22 cellular contexts compared by ENCODE assay signal in the genomic region with DNA sequence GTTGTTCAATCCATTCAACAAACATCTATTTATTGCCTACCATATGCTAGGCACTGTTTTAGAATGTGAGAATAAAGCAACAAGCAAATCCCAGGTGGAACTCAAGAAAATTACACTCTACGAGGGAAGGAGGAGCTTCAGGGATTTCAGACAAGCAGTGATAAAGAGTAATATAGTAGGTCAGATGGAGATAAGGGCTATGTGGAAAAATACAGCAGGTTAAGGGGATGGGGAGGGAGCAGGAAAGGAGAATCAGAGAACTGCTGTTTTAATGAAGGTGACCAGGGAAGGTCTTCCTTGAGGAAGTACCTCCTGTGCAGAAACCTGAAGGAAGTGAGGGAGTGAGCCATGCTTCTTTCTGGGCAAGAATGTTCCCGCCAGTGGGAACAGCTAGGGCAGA. TPM values are rescaled to one million over a fixed set of nuclear protein-coding genes. Genes with fewer than 3 reads are reported as not detected.
DNase-seq lines count a peak whose midpoint lies in the region; ATAC-seq, FAIRE-seq and TF ChIP-seq lines count a peak whose summit lies in the region.
"Had no signal": no experiment of that assay in that cellular context is flagged by ENCODE, and none has a peak within 500 bp of the region (broad histone marks: within the 10 kb centered on the region; RNA-seq: fewer than 3 reads in every experiment).

No MANE protein-coding gene starts in this region.

- H3K4me3 ChIP-seq in A549 (no peak overlapping the region), IMR-90 (ENCODE audit: insufficient read depth, low read depth, low read length) (no peak overlapping the region), hepatocyte (no peak overlapping the region), mucosa of descending colon (no peak overlapping the region)
- H3K4me3 ChIP-seq: BLaER1, GM23248, HAP-1 had no signal

- H2BK15ac ChIP-seq in IMR-90 (ENCODE audit: low read depth, low read length) = 0 out of 3 replicates have a peak overlapping the region, but pooled peaks have one; percentile 48

- peak overlapping the region; percentile 34; the same call in 1 of the 2 replicates for H2BK20ac ChIP-seq in IMR-90 (ENCODE audit: low read depth, low read length)

- H3K36me3 ChIP-seq in IMR-90 (ENCODE audit: control insufficient read depth, insufficient read depth, low read length) (no peaks in the 10 kb centered on the region), hepatocyte (replicated peaks; ENCODE audit: insufficient read depth, low read depth) (no peaks in the 10 kb centered on the region), mucosa of descending colon (ENCODE audit: low read depth) (no peaks in the 10 kb centered on the region)
- H3K36me3 ChIP-seq: BLaER1, HAP-1 had no signal

- H3K9ac ChIP-seq in IMR-90 (ENCODE audit: low read depth, low read length) = no peak overlapping the region
- H3K9ac ChIP-seq: BLaER1, GM23248 had no signal

- no peak overlapping the region for H3K18ac ChIP-seq in IMR-90 (ENCODE audit: low read depth, low read length)

- H3K27me3 ChIP-seq in IMR-90 (ENCODE audit: control insufficient read depth, insufficient read depth, low read length) (no peaks in the 10 kb centered on the region; the same call in 1 of the 2 replicates), hepatocyte (no peaks in the 10 kb centered on the region)
- H3K27me3 ChIP-seq: BLaER1 had no signal

- peak overlapping the region; percentile 59 for H2BK120ac ChIP-seq in IMR-90 (ENCODE audit: low read depth, low read length)

- no peak for TF ChIP-seq EP300 in A549 (IDR thresholded peaks at IDR 0.05)

- no peak overlapping the region for H3K14ac ChIP-seq in IMR-90 (replicated peaks; ENCODE audit: low read depth, low read length)

- CTCF ChIA-PET in A549 (lab: Yijun Ruan, JAX) (no interaction called here), IMR-90 (lab: Yijun Ruan, JAX) (no interaction called here), GM10248 (lab: Yijun Ruan, JAX) (no interaction called here)

- TF ChIP-seq RAD21 in A549 (conservative IDR thresholded peaks at IDR 0.05 in 1 of 2, IDR thresholded peaks at IDR 0.05 in 1 of 2) (no peak), IMR-90 (IDR thresholded peaks at IDR 0.05; ENCODE audit: low read length) (no peak)

- H3K56ac ChIP-seq in IMR-90 (ENCODE audit: extremely low read depth, insufficient read depth, low read length) = no peak overlapping the region

- H3K4me1 ChIP-seq in A549 (peaks cover 8% of the 10 kb centered on the region; the same call in 2 of the 3 replicates), IMR-90 (ENCODE audit: control insufficient read depth, insufficient read depth, low read length) (peaks cover 1% of the 10 kb centered on the region; the same call in 1 of the 2 replicates), hepatocyte (ENCODE audit: insufficient read depth) (no peaks in the 10 kb centered on the region), mucosa of descending colon (ENCODE audit: low read depth) (peaks cover 11% of the 10 kb centered on the region)
- H3K4me1 ChIP-seq: BLaER1, HAP-1 had no signal

- in situ Hi-C loops in IMR-90 (cut with MboI; ENCODE audit: low sequenced_read_pairs) = no loop called here
- in situ Hi-C loops in ACHN (cut with HindIII; ENCODE audit: low pct_ligation_motif_present, low pct_unique_long_range_greater_than_20kb, low sequenced_read_pairs) = no loop called here

- TF ChIP-seq CTCF in A549 (IDR thresholded peaks at IDR 0.05) = no peak
- no peak for TF ChIP-seq CTCF in IMR-90 (conservative IDR thresholded peaks at IDR 0.05; ENCODE audit: low read depth, low read length)
- no peak for TF ChIP-seq CTCF in hepatocyte (IDR thresholded peaks at IDR 0.05; ENCODE audit: poor library complexity)
- TF ChIP-seq CTCF in mucosa of descending colon (IDR thresholded peaks at IDR 0.05) = no peak
- no peak for TF ChIP-seq CTCF in GM10248 (IDR thresholded peaks at IDR 0.05; ENCODE audit: control extremely low read depth, extremely low read depth, low read depth, missing control alignments)

- no TSS peak for BruUV-seq in IMR-90 (replicated peaks; lab: Mats Ljungman, UMichigan)

- no peak overlapping the region for H4K91ac ChIP-seq in IMR-90 (ENCODE audit: insufficient read depth, low read depth, low read length)

- H3K9me3 ChIP-seq in A549 = no peaks in the 10 kb centered on the region
- H3K9me3 ChIP-seq in IMR-90 (ENCODE audit: control insufficient read depth, insufficient read depth, low read length) = no peaks in the 10 kb centered on the region
- no peaks in the 10 kb centered on the region for H3K9me3 ChIP-seq in hepatocyte (ENCODE audit: low read depth)
- no peaks in the 10 kb centered on the region for H3K9me3 ChIP-seq in mucosa of descending colon
- H3K9me3 ChIP-seq: BLaER1, HAP-1 had no signal

- peak overlapping the region; percentile 15; the same call in 1 of the 2 replicates for H2AK5ac ChIP-seq in IMR-90 (ENCODE audit: low read depth, low read length)

- POLR2A ChIA-PET in A549 (lab: Yijun Ruan, JAX) (no interaction called here), IMR-90 (lab: Charles Lee; ENCODE audit: unreplicated experiment) (no interaction called here), GM10248 (lab: Yijun Ruan, JAX) (no interaction called here)

- no peak overlapping the region for H4K5ac ChIP-seq in IMR-90 (ENCODE audit: low read depth, low read length)

- H2AFZ ChIP-seq in IMR-90 (replicated peaks; ENCODE audit: low read length, poor library complexity) = no peak overlapping the region
- no peak overlapping the region for H2AFZ ChIP-seq in hepatocyte
- H2AFZ ChIP-seq: GM23248 had no signal

- no peak for DNase-seq in A549 (ENCODE audit: low read depth in 1 of 2, low spot score in 1 of 2)
- DNase-seq in IMR-90 = no peak
- DNase-seq in hepatocyte (ENCODE audit: low spot score) = no peak
- DNase-seq in mucosa of descending colon = no peak
- DNase-seq in cardiac septum (ENCODE audit: low spot score) = no peak
- DNase-seq in GM10248 (ENCODE audit: extremely low spot score) = no peak
- no peak for DNase-seq in 8988T
- DNase-seq in ACHN = no peak
- DNase-seq: CD4-positive, CD25-positive, alpha-beta regulatory T cell; CD8-positive, alpha-beta T cell; DMS 273 treated with DMSO at 0.1 percent for 48 hours; DMS79 treated with DMSO at 0.1 percent for 48 hours; GF-D8; GM23248; HFFc6 had no signal

- H3K79me1 ChIP-seq in IMR-90 (ENCODE audit: low read depth in 1 of 2, low read length in 2 of 2) = no peaks in the 10 kb centered on the region

- H3K9me1 ChIP-seq in IMR-90 (ENCODE audit: insufficient read depth, low read length) = peaks cover 6% of the 10 kb centered on the region

- ATAC-seq in A549 = no peak
- ATAC-seq in IMR-90 (ENCODE audit: low read depth) = no peak
- ATAC-seq in mucosa of descending colon = peak; percentile 57
- ATAC-seq: CD8-positive, alpha-beta T cell had no signal

- H3K79me2 ChIP-seq in hepatocyte = no peaks in the 10 kb centered on the region

- no peak overlapping the region for H3K23ac ChIP-seq in IMR-90 (ENCODE audit: low read depth, low read length)

- peak overlapping the region in 1 of 2 experiments; percentile 4; a peak in 1 of 4 replicates for H4K8ac ChIP-seq in IMR-90 (ENCODE audit: low read depth in 2 of 2, low read length in 2 of 2)

- H2BK5ac ChIP-seq in IMR-90 (ENCODE audit: low read depth, low read length, poor library complexity, severe bottlenecking) = no peak overlapping the region

- dilution Hi-C loops in IMR-90 (cut with HindIII; ENCODE audit: low sequenced_read_pairs, unreplicated experiment) = no loop called here

- no peaks in the 10 kb centered on the region for H3K9me2 ChIP-seq in hepatocyte (replicated peaks; ENCODE audit: insufficient read depth)

- peak overlapping the region; percentile 33 for H3K4ac ChIP-seq in IMR-90 (ENCODE audit: low read depth, low read length)

- H4K20me1 ChIP-seq in IMR-90 (ENCODE audit: insufficient read depth, low read length) (no peaks in the 10 kb centered on the region), hepatocyte (ENCODE audit: insufficient read depth, poor library complexity, severe bottlenecking) (no peaks in the 10 kb centered on the region)
- H4K20me1 ChIP-seq: BLaER1 had no signal

- FAIRE-seq in A549 (lab: Jason Lieb, UNC) = peak; percentile 59
- FAIRE-seq: D721Med, GM12892, H54 had no signal

- intact Hi-C loops in IMR-90 (cut with micrococcal nuclease) (no loop called here), mucosa of descending colon (cut with DNase I, micrococcal nuclease) (no loop called here), cardiac septum (cut with DNase I) (no loop called here)

- H3K4me2 ChIP-seq in A549 (no peak overlapping the region), IMR-90 (ENCODE audit: low read depth, low read length) (no peak overlapping the region), hepatocyte (no peak overlapping the region)
- H3K4me2 ChIP-seq: BLaER1 had no signal

- TF ChIP-seq POLR2A in A549 (IDR thresholded peaks at IDR 0.05; ENCODE audit: low read length) = no peak
- TF ChIP-seq POLR2A in IMR-90 (IDR thresholded peaks at IDR 0.05; ENCODE audit: low read depth, low read length) = no peak

- WGBS in A549 (ENCODE audit: missing lambda C conversion rate) = 64% methylated on average over 2 of the region's 2 CpGs
- WGBS in IMR-90 (ENCODE audit: extremely low coverage in 2 of 2, insufficient read length in 1 of 2), 2 experiments = 57% methylated on average over 1 of the region's 2 CpGs; no CpG with 5 or more reads in 1 of the 2 experiments
- 60% methylated on average over 2 of the region's 2 CpGs for WGBS in hepatocyte (ENCODE audit: low lambda C conversion rate, missing lambda C conversion rate)

- no peak overlapping the region for H2AK9ac ChIP-seq in IMR-90 (replicated peaks; ENCODE audit: low read depth, low read length, poor library complexity)

- no peak overlapping the region for H3K27ac ChIP-seq in A549
- no peak overlapping the region for H3K27ac ChIP-seq in IMR-90 (ENCODE audit: insufficient read depth, low read length)
- H3K27ac ChIP-seq in hepatocyte = peak overlapping the region; percentile 45
- H3K27ac ChIP-seq: 22Rv1, BLaER1, C4-2B, GM23248 had no signal

TF ChIP-seq in A549, 52 proteins besides CTCF, POLR2A, EP300 and RAD21 (continues in another document):
- no peak for TF ChIP-seq NR3C1 (IDR thresholded peaks at IDR 0.05)
- no peak for TF ChIP-seq SREBF2 (IDR thresholded peaks at IDR 0.05)

TF ChIP-seq in IMR-90, 13 proteins besides CTCF, POLR2A, EP300 and RAD21 (continues in another document):
- no peak for TF ChIP-seq SMC3 (IDR thresholded peaks at IDR 0.05; ENCODE audit: low read depth, low read length)
- TF ChIP-seq RFX5 (IDR thresholded peaks at IDR 0.05; ENCODE audit: low read depth, low read length) = no peak

RNA-seq across cellular contexts. Expression of gene NEO1, which starts 47.2 kb away (rescaled TPM):
- 29.1 and 40.6 TPM in 2 replicates for polyA plus RNA-seq in A549 (2011; rRNA removed)
- polyA plus RNA-seq in A549 (2012; cell fraction: cytosol; rRNA removed) = 14.9 and 16.2 TPM in 2 replicates
- polyA plus RNA-seq in A549 (2012; cell fraction: nucleus; rRNA removed) = 37.6 and 39.2 TPM in 2 replicates
- 26.8 to 35.1 TPM (median 30.3 TPM) in 3 replicates for polyA plus RNA-seq in A549 (2017; fragmentation: RNase III; extraction: RNeasy Plus Mini Kit Qiagen cat#74134 plus additional on column Dnase treatment)
- polyA minus RNA-seq in A549 (2011; rRNA and poly(A)+ RNA removed) = 48.4 and 58.4 TPM in 2 replicates
- total RNA-seq in IMR-90 (2012; rRNA removed) = 16.3 and 18.3 TPM in 2 replicates
- 18.5 and 19.3 TPM in 2 replicates for polyA plus RNA-seq in IMR-90 (2012; rRNA removed)
- polyA plus RNA-seq in IMR-90 (2012; cell fraction: cytosol; rRNA removed) = 6.7 and 15.3 TPM in 2 replicates
- 14.0 and 17.8 TPM in 2 replicates for polyA plus RNA-seq in IMR-90 (2012; cell fraction: nucleus; rRNA removed; ENCODE audit: low replicate concordance)
- total RNA-seq in hepatocyte = 52.8 and 64.0 TPM in 2 replicates
- polyA plus RNA-seq in hepatocyte = 32.2 and 39.1 TPM in 2 replicates
- total RNA-seq in mucosa of descending colon = 100 to 1,000 TPM; 106 to 188 (median 166) TPM
- 8.7 TPM for total RNA-seq in cardiac septum
